ENCODE assay signal across 1 cellular context in the genomic region with DNA sequence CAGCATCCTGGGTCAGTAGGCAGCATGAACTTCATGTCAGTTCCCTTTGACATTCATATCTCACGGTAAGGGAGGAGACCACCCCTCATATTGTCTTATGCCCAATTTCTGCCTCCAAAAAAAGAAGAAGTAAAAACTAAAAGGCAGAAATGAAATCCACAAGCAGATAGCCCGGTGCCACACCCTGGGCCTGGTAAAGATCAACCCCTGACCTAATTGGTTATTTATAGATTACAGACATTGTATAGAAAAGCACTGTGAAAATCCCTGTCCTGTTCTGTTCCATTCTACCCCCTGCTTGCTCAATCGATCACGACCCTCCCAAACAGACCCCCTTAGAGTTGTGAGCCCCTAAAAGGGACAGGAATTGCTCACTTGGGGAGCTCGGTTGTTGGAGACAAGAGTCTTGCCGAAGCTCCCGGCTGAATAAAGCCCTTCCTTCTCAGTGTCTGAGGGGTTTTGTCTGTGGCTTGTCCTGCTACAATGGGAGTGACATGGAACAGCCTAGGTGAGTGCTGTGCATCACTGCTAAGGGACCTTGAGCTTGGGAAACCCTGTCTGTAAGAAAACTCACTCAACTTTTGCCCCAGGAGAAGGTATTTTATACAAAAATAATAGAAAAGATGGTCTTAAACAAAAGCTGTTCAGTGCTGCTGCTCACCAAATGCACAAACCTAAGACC.
TF ChIP-seq lines count a peak whose summit lies in the region.

No MANE protein-coding gene starts in this region.

TF ChIP-seq in GM23338, 12 proteins besides CTCF, POLR2A, EP300 and RAD21 (continued from another document):
- TF ChIP-seq, protein P1, sequence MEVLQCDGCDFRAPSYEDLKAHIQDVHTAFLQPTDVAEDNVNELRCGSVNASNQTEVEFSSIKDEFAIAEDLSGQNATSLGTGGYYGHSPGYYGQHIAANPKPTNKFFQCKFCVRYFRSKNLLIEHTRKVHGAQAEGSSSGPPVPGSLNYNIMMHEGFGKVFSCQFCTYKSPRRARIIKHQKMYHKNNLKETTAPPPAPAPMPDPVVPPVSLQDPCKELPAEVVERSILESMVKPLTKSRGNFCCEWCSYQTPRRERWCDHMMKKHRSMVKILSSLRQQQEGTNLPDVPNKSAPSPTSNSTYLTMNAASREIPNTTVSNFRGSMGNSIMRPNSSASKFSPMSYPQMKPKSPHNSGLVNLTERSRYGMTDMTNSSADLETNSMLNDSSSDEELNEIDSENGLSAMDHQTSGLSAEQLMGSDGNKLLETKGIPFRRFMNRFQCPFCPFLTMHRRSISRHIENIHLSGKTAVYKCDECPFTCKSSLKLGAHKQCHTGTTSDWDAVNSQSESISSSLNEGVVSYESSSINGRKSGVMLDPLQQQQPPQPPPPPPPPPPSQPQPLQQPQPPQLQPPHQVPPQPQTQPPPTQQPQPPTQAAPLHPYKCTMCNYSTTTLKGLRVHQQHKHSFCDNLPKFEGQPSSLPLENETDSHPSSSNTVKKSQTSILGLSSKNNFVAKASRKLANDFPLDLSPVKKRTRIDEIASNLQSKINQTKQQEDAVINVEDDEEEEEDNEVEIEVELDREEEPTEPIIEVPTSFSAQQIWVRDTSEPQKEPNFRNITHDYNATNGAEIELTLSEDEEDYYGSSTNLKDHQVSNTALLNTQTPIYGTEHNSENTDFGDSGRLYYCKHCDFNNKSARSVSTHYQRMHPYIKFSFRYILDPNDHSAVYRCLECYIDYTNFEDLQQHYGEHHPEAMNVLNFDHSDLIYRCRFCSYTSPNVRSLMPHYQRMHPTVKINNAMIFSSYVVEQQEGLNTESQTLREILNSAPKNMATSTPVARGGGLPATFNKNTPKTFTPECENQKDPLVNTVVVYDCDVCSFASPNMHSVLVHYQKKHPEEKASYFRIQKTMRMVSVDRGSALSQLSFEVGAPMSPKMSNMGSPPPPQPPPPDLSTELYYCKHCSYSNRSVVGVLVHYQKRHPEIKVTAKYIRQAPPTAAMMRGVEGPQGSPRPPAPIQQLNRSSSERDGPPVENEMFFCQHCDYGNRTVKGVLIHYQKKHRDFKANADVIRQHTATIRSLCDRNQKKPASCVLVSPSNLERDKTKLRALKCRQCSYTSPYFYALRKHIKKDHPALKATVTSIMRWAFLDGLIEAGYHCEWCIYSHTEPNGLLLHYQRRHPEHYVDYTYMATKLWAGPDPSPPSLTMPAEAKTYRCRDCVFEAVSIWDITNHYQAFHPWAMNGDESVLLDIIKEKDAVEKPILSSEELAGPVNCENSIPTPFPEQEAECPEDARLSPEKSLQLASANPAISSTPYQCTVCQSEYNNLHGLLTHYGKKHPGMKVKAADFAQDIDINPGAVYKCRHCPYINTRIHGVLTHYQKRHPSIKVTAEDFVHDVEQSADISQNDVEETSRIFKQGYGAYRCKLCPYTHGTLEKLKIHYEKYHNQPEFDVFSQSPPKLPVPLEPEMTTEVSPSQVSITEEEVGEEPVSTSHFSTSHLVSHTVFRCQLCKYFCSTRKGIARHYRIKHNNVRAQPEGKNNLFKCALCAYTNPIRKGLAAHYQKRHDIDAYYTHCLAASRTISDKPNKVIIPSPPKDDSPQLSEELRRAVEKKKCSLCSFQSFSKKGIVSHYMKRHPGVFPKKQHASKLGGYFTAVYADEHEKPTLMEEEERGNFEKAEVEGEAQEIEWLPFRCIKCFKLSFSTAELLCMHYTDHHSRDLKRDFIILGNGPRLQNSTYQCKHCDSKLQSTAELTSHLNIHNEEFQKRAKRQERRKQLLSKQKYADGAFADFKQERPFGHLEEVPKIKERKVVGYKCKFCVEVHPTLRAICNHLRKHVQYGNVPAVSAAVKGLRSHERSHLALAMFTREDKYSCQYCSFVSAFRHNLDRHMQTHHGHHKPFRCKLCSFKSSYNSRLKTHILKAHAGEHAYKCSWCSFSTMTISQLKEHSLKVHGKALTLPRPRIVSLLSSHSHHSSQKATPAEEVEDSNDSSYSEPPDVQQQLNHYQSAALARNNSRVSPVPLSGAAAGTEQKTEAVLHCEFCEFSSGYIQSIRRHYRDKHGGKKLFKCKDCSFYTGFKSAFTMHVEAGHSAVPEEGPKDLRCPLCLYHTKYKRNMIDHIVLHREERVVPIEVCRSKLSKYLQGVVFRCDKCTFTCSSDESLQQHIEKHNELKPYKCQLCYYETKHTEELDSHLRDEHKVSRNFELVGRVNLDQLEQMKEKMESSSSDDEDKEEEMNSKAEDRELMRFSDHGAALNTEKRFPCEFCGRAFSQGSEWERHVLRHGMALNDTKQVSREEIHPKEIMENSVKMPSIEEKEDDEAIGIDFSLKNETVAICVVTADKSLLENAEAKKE (CRISPR knock-in tag; IDR thresholded peaks at IDR 0.05), result no peak
- no peak for TF ChIP-seq STAT1 (IDR thresholded peaks at IDR 0.05; ENCODE audit: unreplicated experiment)
- TF ChIP-seq, protein P2, sequence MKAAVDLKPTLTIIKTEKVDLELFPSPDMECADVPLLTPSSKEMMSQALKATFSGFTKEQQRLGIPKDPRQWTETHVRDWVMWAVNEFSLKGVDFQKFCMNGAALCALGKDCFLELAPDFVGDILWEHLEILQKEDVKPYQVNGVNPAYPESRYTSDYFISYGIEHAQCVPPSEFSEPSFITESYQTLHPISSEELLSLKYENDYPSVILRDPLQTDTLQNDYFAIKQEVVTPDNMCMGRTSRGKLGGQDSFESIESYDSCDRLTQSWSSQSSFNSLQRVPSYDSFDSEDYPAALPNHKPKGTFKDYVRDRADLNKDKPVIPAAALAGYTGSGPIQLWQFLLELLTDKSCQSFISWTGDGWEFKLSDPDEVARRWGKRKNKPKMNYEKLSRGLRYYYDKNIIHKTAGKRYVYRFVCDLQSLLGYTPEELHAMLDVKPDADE (IDR thresholded peaks at IDR 0.05), result no peak
- no peak for TF ChIP-seq JUNB (IDR thresholded peaks at IDR 0.05; ENCODE audit: unreplicated experiment)
- TF ChIP-seq EZH2phosphoT487 (IDR thresholded peaks at IDR 0.05; ENCODE audit: unreplicated experiment), result no peak
- no peak for TF ChIP-seq NANOG (IDR thresholded peaks at IDR 0.05; ENCODE audit: borderline replicate concordance)
